In genomic region chrX:120310861-120311631, GRCh38 we compare ENCODE assay signal across 8 cellular contexts. TPM values are rescaled to one million over a fixed set of nuclear protein-coding genes. Genes with fewer than 3 reads are reported as not detected.
A peak's percentile ranks its signal among the peaks of the same experiment; 100 is the strongest.
DNase-seq lines count a peak whose midpoint lies in the region; ATAC-seq and TF ChIP-seq lines count a peak whose summit lies in the region.

TSS of gene TMEM255A (minus strand) at chrX:120311461. CDS start at chrX:120311309, 152 bp downstream.

- no peaks in the 10 kb centered on the region for H3K9me3 Mint-ChIP-seq in T-helper 1 cell treated with Interleukin-12 subunit alpha and Interleukin-12 subunit beta and Interleukin-4 antibody, amounts not matched to agents 30 μg/mL and 1 μg/mL, for 36 hours
- H3K9me3 Mint-ChIP-seq in effector memory CD8-positive, alpha-beta T cell, result no peaks in the 10 kb centered on the region
- peaks cover 0 to 4% (median 0%) of the 10 kb centered on the region in 11 donors for H3K9me3 Mint-ChIP-seq in naive thymus-derived CD4-positive, alpha-beta T cell

- peaks cover 83% of the 10 kb centered on the region for H3K27me3 Mint-ChIP-seq in T-helper 1 cell treated with Interleukin-12 subunit alpha and Interleukin-12 subunit beta and Interleukin-4 antibody, amounts not matched to agents 30 μg/mL and 1 μg/mL, for 36 hours (ENCODE audit: low read depth)
- H3K27me3 Mint-ChIP-seq in effector memory CD8-positive, alpha-beta T cell, result peaks cover 0 to 6% of the 10 kb centered on the region in 2 donors
- H3K27me3 Mint-ChIP-seq in naive thymus-derived CD4-positive, alpha-beta T cell, result peaks cover 16 to 85% (median 36%) of the 10 kb centered on the region in 5 donors

- H3K4me3 Mint-ChIP-seq in T-helper 1 cell treated with Interleukin-12 subunit alpha and Interleukin-12 subunit beta and Interleukin-4 antibody, amounts not matched to agents 30 μg/mL and 1 μg/mL, for 36 hours, result peak within 1 kb of the TSS; percentile 86
- H3K4me3 Mint-ChIP-seq in effector memory CD8-positive, alpha-beta T cell, result peak within 1 kb of the TSS; percentile 77 to 79
- H3K4me3 Mint-ChIP-seq in naive thymus-derived CD4-positive, alpha-beta T cell, result peak within 1 kb of the TSS; percentile 81 to 91 (median 87)

- peak within 1 kb of the TSS; percentile 67 for H3K4me3 ChIP-seq in OCI-LY1 (ENCODE audit: low read depth, low read length, poor library complexity, severe bottlenecking)
- peak within 1 kb of the TSS; percentile 74 for H3K4me3 ChIP-seq in naive thymus-derived CD4-positive, alpha-beta T cell (ENCODE audit: low read length)

- H3K27ac Mint-ChIP-seq in T-helper 1 cell treated with Interleukin-12 subunit alpha and Interleukin-12 subunit beta and Interleukin-4 antibody, amounts not matched to agents 30 μg/mL and 1 μg/mL, for 36 hours, result no peak within 1 kb of the TSS
- H3K27ac Mint-ChIP-seq in effector memory CD8-positive, alpha-beta T cell, result peak within 1 kb of the TSS in 1 of 2 donors; percentile 84
- H3K27ac Mint-ChIP-seq in naive thymus-derived CD4-positive, alpha-beta T cell, result peak within 1 kb of the TSS in 1 of 9 donors; percentile 96

- peaks cover 17% of the 10 kb centered on the region for H3K4me1 Mint-ChIP-seq in T-helper 1 cell treated with Interleukin-12 subunit alpha and Interleukin-12 subunit beta and Interleukin-4 antibody, amounts not matched to agents 30 μg/mL and 1 μg/mL, for 36 hours (ENCODE audit: low read depth)
- H3K4me1 Mint-ChIP-seq in effector memory CD8-positive, alpha-beta T cell (ENCODE audit: low read depth in 2 of 2), result peaks cover 19 to 21% of the 10 kb centered on the region in 2 donors
- peaks cover 8 to 30% (median 15%) of the 10 kb centered on the region in 7 donors for H3K4me1 Mint-ChIP-seq in naive thymus-derived CD4-positive, alpha-beta T cell

- no peak within 1 kb of the TSS for H3K27ac ChIP-seq in OCI-LY1 (ENCODE audit: low read depth, low read length, poor library complexity, severe bottlenecking)
- H3K27ac ChIP-seq in naive thymus-derived CD4-positive, alpha-beta T cell (ENCODE audit: low read depth, low read length), result no peak within 1 kb of the TSS

- H3K4me2 ChIP-seq in OCI-LY1 (ENCODE audit: low read length), result peak within 1 kb of the TSS; percentile 92

- intact Hi-C loops in naive thymus-derived CD4-positive, alpha-beta T cell (cut with micrococcal nuclease), result loop anchor here in 1 of 2 donors (2.0 to 10.0 kb wide), 2 partner anchors 54 to 142 kb away; partner anchors contain the start of gene ATP1B4

- POLR2A ChIA-PET in naive thymus-derived CD4-positive, alpha-beta T cell (lab: Charles Lee), result interaction anchor here (0.6 to 2.9 kb wide), 4 partner anchors 42 to 1079 kb away, joined by 3 to 15 read pairs (median 4); partner anchors contain the start of gene ZBTB33

- H3K9me2 ChIP-seq in OCI-LY1 (ENCODE audit: low read depth, low read length), result no peaks in the 10 kb centered on the region

- H3F3A ChIP-seq in OCI-LY1 (ENCODE audit: insufficient read depth, low read length), result no peaks in the 10 kb centered on the region

- H3K36me3 Mint-ChIP-seq in T-helper 1 cell treated with Interleukin-12 subunit alpha and Interleukin-12 subunit beta and Interleukin-4 antibody, amounts not matched to agents 30 μg/mL and 1 μg/mL, for 36 hours (ENCODE audit: low read depth), result no peaks in the 10 kb centered on the region
- H3K36me3 Mint-ChIP-seq in effector memory CD8-positive, alpha-beta T cell (ENCODE audit: insufficient read depth), result peaks cover 8% of the 10 kb centered on the region
- no peaks in the 10 kb centered on the region for H3K36me3 Mint-ChIP-seq in naive thymus-derived CD4-positive, alpha-beta T cell

- H3K9me3 ChIP-seq in OCI-LY1 (ENCODE audit: low read length), result no peaks in the 10 kb centered on the region
- no peaks in the 10 kb centered on the region for H3K9me3 ChIP-seq in naive thymus-derived CD4-positive, alpha-beta T cell (ENCODE audit: control insufficient read depth in 2 of 3, low read length in 3 of 3)

- no peak within 1 kb of the TSS for H2AFZ ChIP-seq in OCI-LY1 (ENCODE audit: low read length)

- ATAC-seq in effector memory CD8-positive, alpha-beta T cell (replicated peaks), result peak; percentile 20
- ATAC-seq in naive thymus-derived CD4-positive, alpha-beta T cell, result no peak
- no peak for ATAC-seq in HG03378 (IDR thresholded peaks at IDR 0.05; ENCODE audit: unreplicated experiment)

- no peaks in the 10 kb centered on the region for H4K20me1 ChIP-seq in OCI-LY1 (ENCODE audit: insufficient read depth, low read length)

- H3K36me3 ChIP-seq in OCI-LY1 (ENCODE audit: insufficient read depth, low read length), result no peaks in the 10 kb centered on the region
- H3K36me3 ChIP-seq in naive thymus-derived CD4-positive, alpha-beta T cell (ENCODE audit: control insufficient read depth in 2 of 3, insufficient read depth in 3 of 3, low read length in 3 of 3), result no peaks in the 10 kb centered on the region

- peak within 1 kb of the TSS; percentile 63; the same call in 1 of the 2 replicates for H3K9ac ChIP-seq in OCI-LY1 (ENCODE audit: low read length)

- CTCF ChIA-PET in naive thymus-derived CD4-positive, alpha-beta T cell (lab: Charles Lee), result interaction anchor here (0.5 to 1.4 kb wide), 3 partner anchors 70 to 175 kb away, joined by 3 to 4 read pairs (median 4); no protein-coding TSS in a partner anchor

- H3K27me3 ChIP-seq in OCI-LY1 (ENCODE audit: insufficient read depth, low read length), result no peaks in the 10 kb centered on the region
- H3K27me3 ChIP-seq in naive thymus-derived CD4-positive, alpha-beta T cell (ENCODE audit: control insufficient read depth in 2 of 2, insufficient read depth in 2 of 2, low read length in 2 of 2), result peaks cover 0 to 3% of the 10 kb centered on the region in 2 donors

- H3K79me2 ChIP-seq in OCI-LY1 (ENCODE audit: insufficient read depth, low read length), result no peaks in the 10 kb centered on the region

- peaks cover 14% of the 10 kb centered on the region for H3K4me1 ChIP-seq in OCI-LY1 (ENCODE audit: insufficient read depth, low read length, severe bottlenecking)
- peaks cover 0 to 2% of the 10 kb centered on the region in 2 donors for H3K4me1 ChIP-seq in naive thymus-derived CD4-positive, alpha-beta T cell (ENCODE audit: control insufficient read depth in 2 of 2, insufficient read depth in 2 of 2, low read length in 2 of 2)

- DNase-seq in T-helper 1 cell (no peak), cortex of kidney (lab: John Stamatoyannopoulos, UW) (no peak)
- DNase-seq in effector memory CD8-positive, alpha-beta T cell, result no peak
- peak in 1 of 9 donors; percentile 18 for DNase-seq in naive thymus-derived CD4-positive, alpha-beta T cell
- no peak for DNase-seq in stimulated activated CD8-positive, alpha-beta memory T cell treated with anti-CD3 and anti-CD28 coated beads, Interleukin-4, amount 100 ng/mL, for 48 hours

- TF ChIP-seq CTCF in OCI-LY1 (IDR thresholded peaks at IDR 0.05; ENCODE audit: low read length), result no peak

RNA-seq across cellular contexts. Expression of gene TMEM255A, which starts in this region (rescaled TPM):
- total RNA-seq in naive thymus-derived CD4-positive, alpha-beta T cell, result 1 to 10 TPM in 1 of 5 experiments, not detected in 4; 1.2 TPM
- under 1 TPM; 0.06 to 0.12 TPM for polyA plus RNA-seq in naive thymus-derived CD4-positive, alpha-beta T cell
